In genomic region chr17:35242158-35242804, GRCh38 we compare ENCODE assay signal across 8 cellular contexts. TPM values are rescaled to one million over a fixed set of nuclear protein-coding genes. Genes with fewer than 3 reads are reported as not detected.
DNase-seq lines count a peak whose midpoint lies in the region; ATAC-seq and TF ChIP-seq lines count a peak whose summit lies in the region.

No MANE protein-coding gene starts in this region.

- no peaks in the 10 kb centered on the region for H3K36me3 ChIP-seq in mucosa of stomach (ENCODE audit: control insufficient read depth, insufficient read depth, low read length)

- no peaks in the 10 kb centered on the region for H3K9me3 ChIP-seq in mucosa of stomach (ENCODE audit: control insufficient read depth, low read length)

- no peaks in the 10 kb centered on the region for H3K9me3 Mint-ChIP-seq in endothelial cell (ENCODE audit: unreplicated experiment)

- no peaks in the 10 kb centered on the region for H3K36me3 Mint-ChIP-seq in endothelial cell (ENCODE audit: low read depth, unreplicated experiment)

- in situ Hi-C loops in ACHN (cut with HindIII; ENCODE audit: low pct_ligation_motif_present, low pct_unique_long_range_greater_than_20kb, low sequenced_read_pairs), result no loop called here

- peak; percentile 75 for DNase-seq in ACHN
- peak; percentile 74 to 91 for DNase-seq in NCI-H526 (lab: John Stamatoyannopoulos, UW)
- peak; percentile 69 to 80 for DNase-seq in activated CD8-positive, alpha-beta memory T cell treated with anti-CD3 and anti-CD28 coated beads for 4 hours (ENCODE audit: low read depth in 2 of 2)
- peak; percentile 37 for DNase-seq in endothelial cell (ENCODE audit: low spot score)
- peak; percentile 78 to 81 for DNase-seq in stimulated activated CD8-positive, alpha-beta memory T cell treated with anti-CD3 and anti-CD28 coated beads, Interleukin-7, amount 100 ng/mL, for 4 hours (ENCODE audit: low read depth in 2 of 2)

- no peak for TF ChIP-seq CTCF in endothelial cell (IDR thresholded peaks at IDR 0.05; ENCODE audit: unreplicated experiment)

- peak overlapping the region; percentile 93 for H3K4me3 Mint-ChIP-seq in endothelial cell (ENCODE audit: unreplicated experiment)

- ATAC-seq in GM18909 (IDR thresholded peaks at IDR 0.05; ENCODE audit: poor library complexity, unreplicated experiment), result peak; percentile 61
- peak; percentile 46 for ATAC-seq in HG03280 (IDR thresholded peaks at IDR 0.05; ENCODE audit: unreplicated experiment)

- no peaks in the 10 kb centered on the region for H3K27me3 ChIP-seq in mucosa of stomach (ENCODE audit: control insufficient read depth, insufficient read depth, low read length)

- H3K4me1 Mint-ChIP-seq in endothelial cell (ENCODE audit: unreplicated experiment), result peaks cover 19% of the 10 kb centered on the region

- peaks cover 19% of the 10 kb centered on the region for H3K4me1 ChIP-seq in mucosa of stomach (ENCODE audit: control insufficient read depth, insufficient read depth, low read length)

- H3K9ac ChIP-seq in mucosa of stomach (ENCODE audit: low read length), result peak overlapping the region; percentile 92

- H3K27me3 Mint-ChIP-seq in endothelial cell (ENCODE audit: unreplicated experiment), result peaks cover 8% of the 10 kb centered on the region

- H3K27ac Mint-ChIP-seq in endothelial cell (ENCODE audit: unreplicated experiment), result no peak overlapping the region

- H3K4me3 ChIP-seq in mucosa of stomach (ENCODE audit: low read length), result peak overlapping the region; percentile 36

RNA-seq across cellular contexts. Expression of gene SLFN5, which starts 0.6 kb away (rescaled TPM):
- total RNA-seq in endothelial cell (ENCODE audit: unreplicated experiment), result 18.2 TPM

RNA-seq across cellular contexts. Expression of gene SLC35G3, which starts 48.1 kb away (rescaled TPM):
- total RNA-seq in endothelial cell (ENCODE audit: unreplicated experiment), result not detected

Comparison
In these comparisons a context has a peak if more than half of its experiments do, and no peak if none do; other contexts are left out.
1. Peak in every context shown above with its lines: DNase-seq, ATAC-seq and H3K4me3 ChIP-seq.